Comparison of ENCODE assay signal across 29 cellular contexts in the genomic region with DNA sequence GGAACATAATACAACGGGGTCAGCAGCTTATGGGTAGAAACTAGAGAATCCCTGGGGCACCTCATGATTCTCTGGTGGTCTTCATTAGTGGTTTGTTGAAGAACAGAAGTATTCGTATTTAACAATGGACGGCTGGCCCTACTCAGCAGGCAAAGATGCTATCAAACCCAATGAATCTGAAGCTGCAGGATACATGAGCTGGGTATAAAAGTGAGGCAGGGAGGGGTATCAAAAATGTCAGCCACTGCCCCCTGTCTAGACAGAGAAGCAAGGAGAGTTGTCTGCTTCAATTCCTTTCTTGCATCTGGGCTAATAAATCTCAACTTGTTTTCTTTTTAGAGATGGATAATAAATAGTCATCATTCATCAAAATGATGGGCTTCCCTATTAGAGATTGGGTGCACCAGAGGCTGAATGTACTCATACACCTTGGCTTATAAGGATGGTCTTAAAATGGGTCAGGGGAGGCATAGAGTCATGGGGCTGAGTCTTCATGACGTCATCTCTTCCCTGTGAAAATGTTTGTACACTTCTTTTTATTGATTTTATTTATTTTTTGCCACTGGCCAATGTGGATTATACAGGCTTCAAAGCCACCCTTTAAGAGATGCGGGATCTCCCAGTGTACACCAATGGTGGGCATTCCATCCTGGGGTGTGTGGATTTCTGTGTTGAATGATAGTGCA.
"Had no signal": no experiment of that assay in that cellular context is flagged by ENCODE, and none has a peak within 500 bp of the region (broad histone marks: within the 10 kb centered on the region; RNA-seq: fewer than 3 reads in every experiment).

No MANE protein-coding gene starts in this region.

- H3K27me3 Mint-ChIP-seq: stimulated activated naive B cell treated with anti-CD40 and anti-IgM and Interleukin-4, amounts not matched to agents 10 μg/mL and 1 μg/mL and 100 μg/mL, for 72 hours; stimulated activated naive CD8-positive, alpha-beta T cell treated with anti-CD3 and anti-CD28 coated beads, Interleukin-15, Interleukin-2, amounts not matched to agents 100 ng/mL and 50 ng/mL, for 24 hours had no signal

- H3K27me3 ChIP-seq: neural progenitor cell, ovary, stomach, thyroid gland, tibial nerve, upper lobe of left lung, vagina had no signal

- FAIRE-seq: small intestine, urothelium cell line had no signal

- H3K4me3 ChIP-seq: neural progenitor cell, ovary, psoas muscle, stomach, thoracic aorta, thyroid gland, tibial nerve, upper lobe of left lung, vagina had no signal

- H3K36me3 ChIP-seq: neural progenitor cell, ovary, stomach, thoracic aorta, thyroid gland, tibial nerve, upper lobe of left lung, vagina had no signal

- H3K27ac ChIP-seq: neural progenitor cell, ovary, parathyroid adenoma, psoas muscle, stomach, thoracic aorta, thyroid gland, tibial nerve, upper lobe of left lung, vagina had no signal

- H3K36me3 Mint-ChIP-seq: natural killer cell; neural progenitor cell; stimulated activated effector memory CD8-positive, alpha-beta T cell treated with anti-CD3 and anti-CD28 coated beads, Interleukin-12 subunit alpha, Interleukin-12 subunit beta, amount 100 ng/mL, for 72 hours had no signal

- H3K4me1 Mint-ChIP-seq: naive thymus-derived CD4-positive, alpha-beta T cell; natural killer cell; nephron; neural progenitor cell; stimulated activated effector memory CD8-positive, alpha-beta T cell treated with anti-CD3 and anti-CD28 coated beads, Interleukin-12 subunit alpha, Interleukin-12 subunit beta, amount 100 ng/mL, for 72 hours; stimulated activated naive B cell treated with anti-CD40 and anti-IgM and Interleukin-4, amounts not matched to agents 10 μg/mL and 1 μg/mL and 100 μg/mL, for 72 hours had no signal

- H2AFZ ChIP-seq: neural progenitor cell, parathyroid adenoma had no signal

- H3K4me3 Mint-ChIP-seq: naive thymus-derived CD4-positive, alpha-beta T cell; natural killer cell; nephron; neural progenitor cell; stimulated activated effector memory CD8-positive, alpha-beta T cell treated with anti-CD3 and anti-CD28 coated beads, Interleukin-12 subunit alpha, Interleukin-12 subunit beta, amount 100 ng/mL, for 72 hours; stimulated activated naive B cell treated with anti-CD40 and anti-IgM and Interleukin-4, amounts not matched to agents 10 μg/mL and 1 μg/mL and 100 μg/mL, for 72 hours; stimulated activated naive CD8-positive, alpha-beta T cell treated with anti-CD3 and anti-CD28 coated beads, Interleukin-15, Interleukin-2, amounts not matched to agents 100 ng/mL and 50 ng/mL, for 24 hours had no signal

- ATAC-seq: naive thymus-derived CD4-positive, alpha-beta T cell; psoas muscle; right cardiac atrium; sciatic nerve; stimulated activated effector memory CD8-positive, alpha-beta T cell treated with anti-CD3 and anti-CD28 coated beads, Interleukin-12 subunit alpha, Interleukin-12 subunit beta, amount 100 ng/mL, for 72 hours; stimulated activated naive B cell treated with anti-CD40 and anti-IgM and Interleukin-4, amounts not matched to agents 10 μg/mL and 1 μg/mL and 100 μg/mL, for 72 hours had no signal

- DNase-seq: naive thymus-derived CD4-positive, alpha-beta T cell; natural killer cell; occipital lobe; ovary; posterior cingulate gyrus; psoas muscle; right cardiac atrium; small intestine; stimulated activated CD4-positive, alpha-beta T cell treated with anti-CD3 and anti-CD28 coated beads, Interleukin-15, amount 100 ng/mL, for 24 hours; stimulated activated CD4-positive, alpha-beta T cell treated with anti-CD3 and anti-CD28 coated beads, Interleukin-2, amount 100 ng/mL, for 24 hours; stimulated activated CD4-positive, alpha-beta T cell treated with anti-CD3 and anti-CD28 coated beads, Interleukin-2, amount 100 ng/mL, for 48 hours; stimulated activated CD4-positive, alpha-beta T cell treated with anti-CD3 and anti-CD28 coated beads, Interleukin-4, amount 100 ng/mL, for 24 hours; stimulated activated naive B cell treated with anti-CD40 and anti-IgM and Interleukin-4, amounts not matched to agents 10 μg/mL and 1 μg/mL and 100 μg/mL, for 72 hours; stimulated activated naive CD4-positive, alpha-beta T cell treated with Interleukin-2 at 50 U/mL for 16 hours; stomach; thyroid gland; trophoblast cell; upper lobe of left lung had no signal

- H3K27ac Mint-ChIP-seq: naive thymus-derived CD4-positive, alpha-beta T cell; natural killer cell; nephron; neural progenitor cell; progenitor cell of endocrine pancreas; stimulated activated effector memory CD8-positive, alpha-beta T cell treated with anti-CD3 and anti-CD28 coated beads, Interleukin-12 subunit alpha, Interleukin-12 subunit beta, amount 100 ng/mL, for 72 hours; stimulated activated naive B cell treated with anti-CD40 and anti-IgM and Interleukin-4, amounts not matched to agents 10 μg/mL and 1 μg/mL and 100 μg/mL, for 72 hours; stimulated activated naive CD8-positive, alpha-beta T cell treated with anti-CD3 and anti-CD28 coated beads, Interleukin-15, Interleukin-2, amounts not matched to agents 100 ng/mL and 50 ng/mL, for 24 hours had no signal

- H3K9ac ChIP-seq: neural progenitor cell, parathyroid adenoma had no signal

- H3K4me2 ChIP-seq: neural progenitor cell had no signal

- H3K4me1 ChIP-seq: neural progenitor cell, parathyroid adenoma, psoas muscle, stomach, thyroid gland, tibial nerve, upper lobe of left lung, vagina had no signal

- H3K9me3 ChIP-seq: thyroid gland, vagina had no signal

- H3K79me2 ChIP-seq: parathyroid adenoma had no signal
